In the genomic region with DNA sequence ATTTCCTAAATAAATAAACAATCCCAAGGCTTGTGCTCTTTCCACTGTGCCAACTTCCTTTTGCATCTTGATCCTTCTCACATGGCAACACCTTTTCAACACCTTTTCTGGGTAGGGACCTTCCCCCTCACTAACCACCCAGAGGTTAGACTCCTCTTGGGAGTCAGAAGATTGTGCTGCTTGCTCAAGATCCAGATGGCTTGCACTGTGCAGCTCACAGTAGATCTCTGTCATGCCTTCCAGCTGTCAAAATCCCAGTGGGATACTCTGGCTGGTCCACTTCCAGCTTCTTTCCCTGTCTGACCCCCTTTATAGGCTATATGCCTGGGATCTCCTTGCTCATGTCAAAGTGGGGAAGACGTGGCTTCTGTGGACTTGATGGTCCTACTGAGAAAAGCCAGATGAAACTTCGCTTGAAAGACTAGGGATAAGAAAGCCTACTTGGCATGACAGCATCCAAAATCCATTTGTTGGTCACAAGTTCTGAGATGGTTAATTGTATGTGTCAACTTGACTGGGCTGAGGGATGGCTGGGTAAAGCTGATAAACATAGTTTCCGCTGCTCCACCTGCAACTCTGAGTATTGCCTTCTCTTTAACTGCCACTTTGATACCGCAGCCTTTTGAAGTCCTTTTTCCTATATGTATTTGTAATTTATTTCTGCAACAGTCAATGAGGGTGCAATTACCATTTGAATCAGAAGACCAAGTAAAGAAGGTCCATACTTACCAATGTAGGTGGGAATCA, we compare ENCODE assay signal across 20 cellular contexts.
DNase-seq lines count a peak whose midpoint lies in the region; ATAC-seq and TF ChIP-seq lines count a peak whose summit lies in the region.
"Had no signal": no experiment of that assay in that cellular context is flagged by ENCODE, and none has a peak within 500 bp of the region (broad histone marks: within the 10 kb centered on the region; RNA-seq: fewer than 3 reads in every experiment).

No MANE protein-coding gene starts in this region.

- peak overlapping the region; percentile 82 for H3K27ac ChIP-seq in CD8-positive, alpha-beta T cell (ENCODE audit: low read depth, low read length)
- H3K27ac ChIP-seq in GM23338 (ENCODE audit: low read depth) (no peak overlapping the region), WERI-Rb-1 (no peak overlapping the region), psoas muscle (no peak overlapping the region)
- H3K27ac ChIP-seq: ascending aorta, colonic mucosa, sigmoid colon, vagina had no signal

- no peak for ATAC-seq in CD8-positive, alpha-beta T cell
- no peak for ATAC-seq in GM23338
- ATAC-seq in naive B cell (ENCODE audit: low read depth in 2 of 2), result no peak
- ATAC-seq in psoas muscle, result no peak

- no peaks in the 10 kb centered on the region for H3K9me3 Mint-ChIP-seq in CD8-positive, alpha-beta T cell
- H3K9me3 Mint-ChIP-seq in GM23338, result no peaks in the 10 kb centered on the region; the same call in 2 of the 3 replicates
- no peaks in the 10 kb centered on the region for H3K9me3 Mint-ChIP-seq in activated CD4-positive, alpha-beta memory T cell treated with anti-CD3 and anti-CD28 coated beads, Interleukin-2, amount 10 ng/mL, durations not matched to agents 7 days and 5 days
- no peaks in the 10 kb centered on the region for H3K9me3 Mint-ChIP-seq in naive B cell

- intact Hi-C loops in CD8-positive, alpha-beta T cell (cut with DNase I, micrococcal nuclease), result loop anchor here in 1 of 2 experiments (2.0 kb wide), 1 partner anchor 13 kb away; no protein-coding TSS in a partner anchor
- intact Hi-C loops in psoas muscle (cut with DNase I), result loop anchor here (2.0 to 5.0 kb wide), 2 partner anchors 45 to 46 kb away; no protein-coding TSS in a partner anchor

- H3K36me3 ChIP-seq in CD8-positive, alpha-beta T cell (ENCODE audit: insufficient read depth, low read length), result no peaks in the 10 kb centered on the region
- H3K36me3 ChIP-seq in GM23338 (ENCODE audit: insufficient read depth), result no peaks in the 10 kb centered on the region
- no peaks in the 10 kb centered on the region for H3K36me3 ChIP-seq in WERI-Rb-1
- no peaks in the 10 kb centered on the region for H3K36me3 ChIP-seq in psoas muscle (ENCODE audit: insufficient read depth in 1 of 2, low read depth in 1 of 2)
- H3K36me3 ChIP-seq: ascending aorta, colonic mucosa, HAP-1, sigmoid colon, vagina had no signal

- no peaks in the 10 kb centered on the region for H3K9me3 ChIP-seq in CD8-positive, alpha-beta T cell (ENCODE audit: low read length)
- H3K9me3 ChIP-seq in WERI-Rb-1 (ENCODE audit: severe bottlenecking) (no peaks in the 10 kb centered on the region), psoas muscle (no peaks in the 10 kb centered on the region)
- H3K9me3 ChIP-seq: ascending aorta, colonic mucosa, HAP-1, sigmoid colon, vagina had no signal

- H3K27ac Mint-ChIP-seq in CD8-positive, alpha-beta T cell, result peak overlapping the region; percentile 99
- no peak overlapping the region for H3K27ac Mint-ChIP-seq in GM23338
- peak overlapping the region; percentile 92 for H3K27ac Mint-ChIP-seq in activated CD4-positive, alpha-beta memory T cell treated with anti-CD3 and anti-CD28 coated beads, Interleukin-2, amount 10 ng/mL, durations not matched to agents 7 days and 5 days
- H3K27ac Mint-ChIP-seq in naive B cell, result peak overlapping the region; percentile 67 to 99 (median 98)

- H3F3A ChIP-seq in GM23338 (replicated peaks; ENCODE audit: low read depth), result no peaks in the 10 kb centered on the region

- peak overlapping the region; percentile 13 for H3K4me3 ChIP-seq in CD8-positive, alpha-beta T cell (ENCODE audit: low read depth, low read length)
- no peak overlapping the region for H3K4me3 ChIP-seq in GM23338
- no peak overlapping the region for H3K4me3 ChIP-seq in WERI-Rb-1 (ENCODE audit: low read depth, low read length)
- H3K4me3 ChIP-seq in psoas muscle, result no peak overlapping the region
- H3K4me3 ChIP-seq: ascending aorta, colonic mucosa, HAP-1, sigmoid colon, vagina had no signal

- 81 to 86% (median 84%) methylated on average over 4 of the region's 4 CpGs for WGBS in psoas muscle, 3 donors

- 0 out of 2 replicates have a peak overlapping the region, but pooled peaks have one; percentile 82 for H3K4me2 ChIP-seq in GM23338

- POLR2A ChIA-PET in CD8-positive, alpha-beta T cell (lab: Charles Lee), result interaction anchor here (0.9 to 2.9 kb wide), 6 partner anchors 11 to 73 kb away, joined by 3 to 40 read pairs (median 4); no protein-coding TSS in a partner anchor
- POLR2A ChIA-PET in activated CD4-positive, alpha-beta memory T cell treated with anti-CD3 and anti-CD28 coated beads, Interleukin-2, amount 10 ng/mL, durations not matched to agents 7 days and 5 days (lab: Charles Lee), result interaction anchor here (0.8 to 5.2 kb wide), 7 partner anchors 19 to 1274 kb away, joined by 3 to 47 read pairs (median 4); a partner anchor contains a TSS

- no peak overlapping the region for H2AFZ ChIP-seq in GM23338

- CTCF ChIA-PET in CD8-positive, alpha-beta T cell (lab: Charles Lee), result interaction anchor here (0.8 to 10.8 kb wide), 6 partner anchors 12 to 185 kb away, joined by 3 to 136 read pairs (median 24); no protein-coding TSS in a partner anchor
- CTCF ChIA-PET in activated CD4-positive, alpha-beta memory T cell treated with anti-CD3 and anti-CD28 coated beads, Interleukin-2, amount 10 ng/mL, durations not matched to agents 7 days and 5 days (lab: Charles Lee), result interaction anchor here (1.6 to 7.2 kb wide), 12 partner anchors 11 to 126 kb away, joined by 4 to 152 read pairs (median 28); no protein-coding TSS in a partner anchor

- H3K4me3 Mint-ChIP-seq in CD8-positive, alpha-beta T cell, result peak overlapping the region; percentile 82
- H3K4me3 Mint-ChIP-seq in GM23338 (no peak overlapping the region), naive B cell (peak overlapping the region in 7 of 8 donors; percentile 11 to 96 (median 70))
- peak overlapping the region; percentile 65 for H3K4me3 Mint-ChIP-seq in activated CD4-positive, alpha-beta memory T cell treated with anti-CD3 and anti-CD28 coated beads, Interleukin-2, amount 10 ng/mL, durations not matched to agents 7 days and 5 days

- no peaks in the 10 kb centered on the region for H3K79me2 ChIP-seq in GM23338 (replicated peaks; ENCODE audit: insufficient read depth)

- peaks cover 72% of the 10 kb centered on the region for H3K4me1 Mint-ChIP-seq in CD8-positive, alpha-beta T cell (ENCODE audit: low read depth)
- H3K4me1 Mint-ChIP-seq in GM23338 (peaks cover 37% of the 10 kb centered on the region), naive B cell (peaks cover 56 to 83% (median 75%) of the 10 kb centered on the region in 3 donors)
- H3K4me1 Mint-ChIP-seq in activated CD4-positive, alpha-beta memory T cell treated with anti-CD3 and anti-CD28 coated beads, Interleukin-2, amount 10 ng/mL, durations not matched to agents 7 days and 5 days, result peaks cover 62% of the 10 kb centered on the region

- H3K27me3 ChIP-seq in CD8-positive, alpha-beta T cell (ENCODE audit: insufficient read depth, low read length), result no peaks in the 10 kb centered on the region
- H3K27me3 ChIP-seq in GM23338 (ENCODE audit: insufficient read depth) (no peaks in the 10 kb centered on the region), WERI-Rb-1 (ENCODE audit: insufficient read depth, low read depth, severe bottlenecking) (peaks cover 99% of the 10 kb centered on the region), psoas muscle (ENCODE audit: insufficient read depth in 3 of 3, low read length in 2 of 3) (peaks cover 0 to 5% (median 0%) of the 10 kb centered on the region in 3 donors)
- H3K27me3 ChIP-seq: ascending aorta, colonic mucosa, vagina had no signal

- peaks cover 58% of the 10 kb centered on the region for H3K4me1 ChIP-seq in CD8-positive, alpha-beta T cell (ENCODE audit: insufficient read depth, low read length)
- H3K4me1 ChIP-seq in GM23338 (ENCODE audit: insufficient read depth) (peaks cover 15% of the 10 kb centered on the region), psoas muscle (peaks cover 4% of the 10 kb centered on the region)
- H3K4me1 ChIP-seq: ascending aorta had no signal

- TF ChIP-seq CTCF in CD8-positive, alpha-beta T cell (IDR thresholded peaks at IDR 0.05), result no peak
- TF ChIP-seq CTCF in GM23338 (conservative IDR thresholded peaks at IDR 0.05; ENCODE audit: low read depth in 2 of 2), result no peak
- TF ChIP-seq CTCF in WERI-Rb-1 (IDR thresholded peaks at IDR 0.05; ENCODE audit: low read depth, low read length), result no peak
- no peak for TF ChIP-seq CTCF in psoas muscle (IDR thresholded peaks at IDR 0.05)

- no peaks in the 10 kb centered on the region for H3K27me3 Mint-ChIP-seq in CD8-positive, alpha-beta T cell (ENCODE audit: low read depth)
- H3K27me3 Mint-ChIP-seq in GM23338 (ENCODE audit: insufficient read depth, low read depth, poor library complexity) (peaks cover 2% of the 10 kb centered on the region), naive B cell (no peaks in the 10 kb centered on the region)
- peaks cover 22% of the 10 kb centered on the region for H3K27me3 Mint-ChIP-seq in activated CD4-positive, alpha-beta memory T cell treated with anti-CD3 and anti-CD28 coated beads, Interleukin-2, amount 10 ng/mL, durations not matched to agents 7 days and 5 days

- no peak for DNase-seq in CD8-positive, alpha-beta T cell
- DNase-seq in GM23338 (ENCODE audit: low spot score), result no peak
- no peak for DNase-seq in activated CD4-positive, alpha-beta memory T cell treated with anti-CD3 and anti-CD28 coated beads, Interleukin-2, amount 10 ng/mL, durations not matched to agents 7 days and 5 days
- no peak for DNase-seq in naive B cell
- DNase-seq in WERI-Rb-1, result no peak
- no peak for DNase-seq in medulla oblongata (ENCODE audit: extremely low spot score)
- no peak for DNase-seq in psoas muscle
- DNase-seq: C1 segment of cervical spinal cord, colonic mucosa, DMS79 treated with DMSO at 0.1 percent for 48 hours, IMR-90, islet precursor cell, mesendoderm, NCI-H1105, occipital lobe, sigmoid colon, T1000 had no signal

- no peaks in the 10 kb centered on the region for H4K20me1 ChIP-seq in GM23338 (replicated peaks; ENCODE audit: insufficient read depth)

- H3K9me2 ChIP-seq in GM23338 (ENCODE audit: insufficient read depth), result no peaks in the 10 kb centered on the region

- no peaks in the 10 kb centered on the region for H3K36me3 Mint-ChIP-seq in CD8-positive, alpha-beta T cell
- H3K36me3 Mint-ChIP-seq in GM23338 (ENCODE audit: low read depth) (no peaks in the 10 kb centered on the region), naive B cell (no peaks in the 10 kb centered on the region)
- no peaks in the 10 kb centered on the region for H3K36me3 Mint-ChIP-seq in activated CD4-positive, alpha-beta memory T cell treated with anti-CD3 and anti-CD28 coated beads, Interleukin-2, amount 10 ng/mL, durations not matched to agents 7 days and 5 days (ENCODE audit: low read depth)

TF ChIP-seq in GM23338, 12 proteins besides CTCF, POLR2A, EP300 and RAD21 (continues in another document):
- TF ChIP-seq NANOG (IDR thresholded peaks at IDR 0.05; ENCODE audit: borderline replicate concordance), result no peak
- TF ChIP-seq EZH2phosphoT487 (IDR thresholded peaks at IDR 0.05; ENCODE audit: unreplicated experiment), result no peak
- no peak for TF ChIP-seq EZH2 (IDR thresholded peaks at IDR 0.05; ENCODE audit: low read depth, unreplicated experiment)
- no peak for TF ChIP-seq STAT1 (IDR thresholded peaks at IDR 0.05; ENCODE audit: unreplicated experiment)
